Comparison of ENCODE assay signal across 24 cellular contexts in the genomic region with DNA sequence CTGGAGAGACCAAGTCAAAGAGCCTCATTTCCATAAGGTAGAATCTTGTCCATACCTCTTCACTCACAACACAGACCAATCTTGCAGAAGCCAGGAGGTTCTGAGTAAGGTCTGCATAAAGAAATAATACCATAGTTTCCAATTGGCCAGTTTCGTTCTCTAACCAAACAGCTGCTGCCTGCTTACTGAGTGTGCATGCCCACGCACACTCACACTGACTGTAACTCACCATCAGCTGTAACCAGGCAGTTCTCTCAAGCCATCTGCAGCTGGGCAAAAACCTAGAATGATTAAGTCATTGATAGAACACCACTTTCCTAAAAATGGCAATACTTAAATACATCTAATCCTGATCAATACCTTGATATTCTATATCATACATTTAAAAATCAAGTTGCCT.
DNase-seq lines count a peak whose midpoint lies in the region; ATAC-seq, FAIRE-seq and TF ChIP-seq lines count a peak whose summit lies in the region.
"Had no signal": no experiment of that assay in that cellular context is flagged by ENCODE, and none has a peak within 500 bp of the region (broad histone marks: within the 10 kb centered on the region; RNA-seq: fewer than 3 reads in every experiment).

No MANE protein-coding gene starts in this region.

- TF ChIP-seq EP300 in K562 (IDR thresholded peaks at IDR 0.05; ENCODE audit: low read length) (no peak), sigmoid colon (IDR thresholded peaks at IDR 0.05) (no peak)

- H3K36me3 ChIP-seq in K562 (ENCODE audit: control insufficient read depth, insufficient read depth, low read length), result no peaks in the 10 kb centered on the region
- H3K36me3 ChIP-seq in mesenchymal stem cell (ENCODE audit: control insufficient read depth in 1 of 2, insufficient read depth in 2 of 2, low read depth in 1 of 2, low read length in 2 of 2), result no peaks in the 10 kb centered on the region
- H3K36me3 ChIP-seq in sigmoid colon, result no peaks in the 10 kb centered on the region
- H3K36me3 ChIP-seq: esophagus muscularis mucosa, suprapubic skin, vagina had no signal

- no peaks in the 10 kb centered on the region for H3K79me2 ChIP-seq in K562 (ENCODE audit: control insufficient read depth, insufficient read depth, low read length)

- no peak for DNase-seq in CD14-positive monocyte (ENCODE audit: low spot score)
- no peak for DNase-seq in K562 (ENCODE audit: extremely low read depth in 1 of 4, low spot score in 3 of 4)
- DNase-seq in mesenchymal stem cell, result no peak
- DNase-seq in sigmoid colon, result no peak
- no peak for DNase-seq in stimulated activated naive CD8-positive, alpha-beta T cell treated with anti-CD3 and anti-CD28 coated beads, Interleukin-15, amount 100 ng/mL, for 72 hours
- DNase-seq: activated CD4-positive, alpha-beta T cell treated with anti-CD3 and anti-CD28 coated beads, Interleukin-2, amount 50 U/mL, for 1 hour; activated naive CD4-positive, alpha-beta T cell; aorta; CD4-positive, CD25-positive, alpha-beta regulatory T cell; H9; NCI-H1436; NCI-H526; SIG-M5; stimulated activated CD4-positive, alpha-beta T cell treated with anti-CD3 and anti-CD28 coated beads, Interleukin-12 subunit alpha, Interleukin-12 subunit beta, amount 100 ng/mL, for 4 hours; stimulated activated CD8-positive, alpha-beta memory T cell treated with anti-CD3 and anti-CD28 coated beads, Interleukin-4, amount 100 ng/mL, for 48 hours; T-helper 1 cell had no signal

- TF ChIP-seq CTCF in CD14-positive monocyte (IDR thresholded peaks at IDR 0.05), result no peak
- no peak for TF ChIP-seq CTCF in K562 (IDR thresholded peaks at IDR 0.05 in 2 of 3, conservative IDR thresholded peaks at IDR 0.05 in 1 of 3; ENCODE audit: insufficient read depth in 2 of 3, low read depth in 1 of 3, low read length in 3 of 3)
- no peak for TF ChIP-seq CTCF in sigmoid colon (IDR thresholded peaks at IDR 0.05)

- H3K4me1 ChIP-seq in K562 (replicated peaks in 1 of 2; ENCODE audit: control insufficient read depth in 2 of 2, insufficient read depth in 2 of 2, low read length in 2 of 2) (no peaks in the 10 kb centered on the region; a peak in 1 of 5 replicates), mesenchymal stem cell (ENCODE audit: control insufficient read depth, insufficient read depth, low read depth, low read length) (no peaks in the 10 kb centered on the region), sigmoid colon (peaks cover 0 to 5% (median 2%) of the 10 kb centered on the region in 4 donors)

- H3K9me1 ChIP-seq in K562 (ENCODE audit: control insufficient read depth, insufficient read depth, low read length), result no peaks in the 10 kb centered on the region

- no peak overlapping the region for H2BK12ac ChIP-seq in mesenchymal stem cell (ENCODE audit: low read length in 2 of 2)

- no peaks in the 10 kb centered on the region for H4K20me1 ChIP-seq in K562 (replicated peaks; ENCODE audit: control insufficient read depth, insufficient read depth, low read length)

- H3K4ac ChIP-seq in mesenchymal stem cell (ENCODE audit: low read depth in 1 of 2, low read length in 2 of 2), result no peak overlapping the region

- H2BK15ac ChIP-seq in mesenchymal stem cell (ENCODE audit: low read depth, poor library complexity, severe bottlenecking), result no peak overlapping the region

- no peak for FAIRE-seq in K562 (lab: Jason Lieb, UNC)
- FAIRE-seq: HTR-8/SVneo had no signal

- TF ChIP-seq POLR2A in K562 (conservative IDR thresholded peaks at IDR 0.05) (no peak), sigmoid colon (IDR thresholded peaks at IDR 0.05) (no peak)

- 24% methylated on average over 2 of the region's 2 CpGs for WGBS in K562 (ENCODE audit: insufficient coverage, low coverage, missing lambda C conversion rate)
- 94% methylated on average over 2 of the region's 2 CpGs for WGBS in mesenchymal stem cell
- WGBS in sigmoid colon, 2 donors, result 73 to 74% methylated on average over 2 of the region's 2 CpGs

- no peak overlapping the region for H2BK120ac ChIP-seq in mesenchymal stem cell (ENCODE audit: low read depth, low read length)

- POLR2A ChIA-PET in K562 (lab: Yijun Ruan, JAX), result no interaction called here

- in situ Hi-C loops in K562 (cut with MboI), result no loop called here

- peak overlapping the region; percentile 26 to 91 (median 82) for H3K27ac Mint-ChIP-seq in CD14-positive monocyte
- no peak overlapping the region for H3K27ac Mint-ChIP-seq in stimulated activated naive CD8-positive, alpha-beta T cell treated with anti-CD3 and anti-CD28 coated beads, Interleukin-15, amount 100 ng/mL, for 72 hours
- H3K27ac Mint-ChIP-seq: CD4-positive, CD25-positive, alpha-beta regulatory T cell; H9 had no signal

- H3K9me3 ChIP-seq in K562 (replicated peaks; ENCODE audit: control insufficient read depth, insufficient read depth, low read depth, low read length), result no peaks in the 10 kb centered on the region
- H3K9me3 ChIP-seq in mesenchymal stem cell (ENCODE audit: control insufficient read depth, low read length), result no peaks in the 10 kb centered on the region
- H3K9me3 ChIP-seq in sigmoid colon, result no peaks in the 10 kb centered on the region
- H3K9me3 ChIP-seq: esophagus muscularis mucosa, suprapubic skin, vagina had no signal

- ATAC-seq in GM18867 (IDR thresholded peaks at IDR 0.05; ENCODE audit: unreplicated experiment) (peak; percentile 75), HG02973 (IDR thresholded peaks at IDR 0.05; ENCODE audit: unreplicated experiment) (peak; percentile 65), K562 (peak; percentile 29; the same call in 2 of the 3 replicates), GM21381 (IDR thresholded peaks at IDR 0.05; ENCODE audit: unreplicated experiment) (no peak)
- no peak for ATAC-seq in stimulated activated naive CD8-positive, alpha-beta T cell treated with anti-CD3 and anti-CD28 coated beads, Interleukin-15, amount 100 ng/mL, for 72 hours

- H2AK5ac ChIP-seq in mesenchymal stem cell (ENCODE audit: low read length, severe bottlenecking), result no peak overlapping the region

- CTCF ChIA-PET in K562 (lab: Yijun Ruan, JAX; ENCODE audit: low intra/inter-chr PET ratio), result no interaction called here

- H3K4me2 ChIP-seq in K562 (ENCODE audit: insufficient read depth, low read length) (no peak overlapping the region), mesenchymal stem cell (ENCODE audit: low read length, poor library complexity, severe bottlenecking) (no peak overlapping the region)

- H2BK5ac ChIP-seq in mesenchymal stem cell (ENCODE audit: low read depth, low read length, poor library complexity, severe bottlenecking), result no peak overlapping the region

- no peak overlapping the region for H3K14ac ChIP-seq in mesenchymal stem cell (ENCODE audit: low read length in 2 of 2)

- H3K23ac ChIP-seq in mesenchymal stem cell (ENCODE audit: low read length in 2 of 2), result no peak overlapping the region

- H2AFZ ChIP-seq in K562 (ENCODE audit: low read depth, low read length) (no peak overlapping the region), mesenchymal stem cell (ENCODE audit: low read depth, low read length) (no peak overlapping the region)

- H3K27ac ChIP-seq in K562 (ENCODE audit: extremely low read depth, low read depth, low read length) (no peak overlapping the region), mesenchymal stem cell (ENCODE audit: low read length, poor library complexity, severe bottlenecking) (no peak overlapping the region), sigmoid colon (no peak overlapping the region)
- H3K27ac ChIP-seq: esophagus muscularis mucosa, suprapubic skin, vagina had no signal

- peaks cover 0 to 4% (median 0%) of the 10 kb centered on the region in 7 donors for H3K9me3 Mint-ChIP-seq in CD14-positive monocyte
- peaks cover 0 to 4% of the 10 kb centered on the region in 2 donors for H3K9me3 Mint-ChIP-seq in stimulated activated naive CD8-positive, alpha-beta T cell treated with anti-CD3 and anti-CD28 coated beads, Interleukin-15, amount 100 ng/mL, for 72 hours
- H3K9me3 Mint-ChIP-seq: central memory CD8-positive, alpha-beta T cell; H9 had no signal

- H4K8ac ChIP-seq in mesenchymal stem cell (ENCODE audit: low read length), result no peak overlapping the region

- BruUV-seq in K562 (replicated peaks; lab: Mats Ljungman, UMichigan), result no TSS peak

- peaks cover 43% of the 10 kb centered on the region for H3K4me1 Mint-ChIP-seq in CD14-positive monocyte
- peaks cover 18% of the 10 kb centered on the region for H3K4me1 Mint-ChIP-seq in stimulated activated naive CD8-positive, alpha-beta T cell treated with anti-CD3 and anti-CD28 coated beads, Interleukin-15, amount 100 ng/mL, for 72 hours
- H3K4me1 Mint-ChIP-seq: H9 had no signal

- H3K79me1 ChIP-seq in mesenchymal stem cell (replicated peaks; ENCODE audit: low read length, poor library complexity, severe bottlenecking), result no peaks in the 10 kb centered on the region

- peaks cover 38 to 48% of the 10 kb centered on the region in 2 donors for H3K36me3 Mint-ChIP-seq in CD14-positive monocyte
- H3K36me3 Mint-ChIP-seq: CD4-positive, CD25-positive, alpha-beta regulatory T cell had no signal

- TF ChIP-seq RAD21 in K562 (CRISPR knock-in tag; conservative IDR thresholded peaks at IDR 0.05 in 1 of 2, IDR thresholded peaks at IDR 0.05 in 1 of 2), result no peak

- H3K27me3 Mint-ChIP-seq in CD14-positive monocyte (ENCODE audit: low read depth in 3 of 3), result no peaks in the 10 kb centered on the region
- no peaks in the 10 kb centered on the region for H3K27me3 Mint-ChIP-seq in stimulated activated naive CD8-positive, alpha-beta T cell treated with anti-CD3 and anti-CD28 coated beads, Interleukin-15, amount 100 ng/mL, for 72 hours
- H3K27me3 Mint-ChIP-seq: central memory CD8-positive, alpha-beta T cell had no signal

- H3K4me3 Mint-ChIP-seq in CD14-positive monocyte, result no peak overlapping the region
- no peak overlapping the region for H3K4me3 Mint-ChIP-seq in stimulated activated naive CD8-positive, alpha-beta T cell treated with anti-CD3 and anti-CD28 coated beads, Interleukin-15, amount 100 ng/mL, for 72 hours
- H3K4me3 Mint-ChIP-seq: CD4-positive, CD25-positive, alpha-beta regulatory T cell; central memory CD8-positive, alpha-beta T cell; H9 had no signal

- no peak overlapping the region for H4K91ac ChIP-seq in mesenchymal stem cell (ENCODE audit: low read length)

- no peak overlapping the region for H3K4me3 ChIP-seq in K562
- no peak overlapping the region for H3K4me3 ChIP-seq in mesenchymal stem cell (ENCODE audit: insufficient read depth in 1 of 2, low read depth in 1 of 2, low read length in 2 of 2)
- H3K4me3 ChIP-seq in sigmoid colon, result no peak overlapping the region
- H3K4me3 ChIP-seq: esophagus muscularis mucosa, suprapubic skin, vagina had no signal

- intact Hi-C loops in CD14-positive monocyte (cut with micrococcal nuclease), result no loop called here
- intact Hi-C loops in K562 (cut with micrococcal nuclease), result loop anchor here (5.0 kb wide), 1 partner anchor 51 kb away; no protein-coding TSS in a partner anchor
- intact Hi-C loops in sigmoid colon (cut with DNase I), result no loop called here

- no peak overlapping the region for H3K9ac ChIP-seq in K562 (ENCODE audit: insufficient read depth in 1 of 2, low read depth in 2 of 2, low read length in 2 of 2)
- no peak overlapping the region for H3K9ac ChIP-seq in mesenchymal stem cell (ENCODE audit: low read length)

- no peak overlapping the region for H3K18ac ChIP-seq in mesenchymal stem cell (ENCODE audit: low read depth in 1 of 2, low read length in 2 of 2)

- no peaks in the 10 kb centered on the region for H3K27me3 ChIP-seq in K562 (ENCODE audit: control insufficient read depth in 2 of 2, insufficient read depth in 2 of 2, low read length in 2 of 2)
- no peaks in the 10 kb centered on the region for H3K27me3 ChIP-seq in mesenchymal stem cell (ENCODE audit: control insufficient read depth in 1 of 2, insufficient read depth in 1 of 2, low read length in 2 of 2)
- H3K27me3 ChIP-seq in sigmoid colon, result no peaks in the 10 kb centered on the region
- H3K27me3 ChIP-seq: esophagus muscularis mucosa, suprapubic skin, vagina had no signal

Comparison
In these comparisons a context has a peak if more than half of its experiments do, and no peak if none do; other contexts are left out.
1. H3K27ac Mint-ChIP-seq: peak in CD14-positive monocyte (7 of 7); none in stimulated activated naive CD8-positive, alpha-beta T cell treated with anti-CD3 and anti-CD28 coated beads, Interleukin-15, amount 100 ng/mL, for 72 hours (0 of 2).
2. ATAC-seq: peak in GM18867 (single experiment), HG02973 (single experiment) and K562 (single experiment); none in GM21381 (single experiment) and stimulated activated naive CD8-positive, alpha-beta T cell treated with anti-CD3 and anti-CD28 coated beads, Interleukin-15, amount 100 ng/mL, for 72 hours (single experiment).